Comparison of ENCODE assay signal across 11 cellular contexts in the genomic region with DNA sequence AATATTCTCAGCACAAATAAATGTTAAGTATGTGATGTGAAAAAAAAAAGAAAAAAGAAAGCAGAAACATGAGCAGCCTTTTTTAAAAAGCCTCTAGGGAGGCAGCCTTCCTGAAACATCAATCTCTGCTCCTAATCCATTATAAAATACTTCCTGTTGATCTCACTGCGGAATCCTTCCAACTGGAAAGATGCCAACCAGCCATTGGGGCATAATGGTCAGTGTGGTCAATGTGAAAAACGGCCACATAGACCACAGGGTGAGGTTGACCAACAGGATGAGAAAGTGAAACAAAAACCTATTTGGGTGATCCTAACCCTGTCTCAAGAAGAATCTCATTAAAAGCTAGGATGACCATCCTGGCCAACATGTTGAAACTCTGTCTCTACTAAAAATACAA. TPM values are rescaled to one million over a fixed set of nuclear protein-coding genes. Genes with fewer than 3 reads are reported as not detected.
A peak's percentile ranks its signal among the peaks of the same experiment; 100 is the strongest.
DNase-seq lines count a peak whose midpoint lies in the region; ATAC-seq and TF ChIP-seq lines count a peak whose summit lies in the region.
"Had no signal": no experiment of that assay in that cellular context is flagged by ENCODE, and none has a peak within 500 bp of the region (broad histone marks: within the 10 kb centered on the region; RNA-seq: fewer than 3 reads in every experiment).

No MANE protein-coding gene starts in this region.

- TF ChIP-seq EP300 in esophagus muscularis mucosa (IDR thresholded peaks at IDR 0.05): no peak

- no peaks in the 10 kb centered on the region for H3K9me3 ChIP-seq in esophagus muscularis mucosa
- H3K9me3 ChIP-seq: Caco-2, vagina had no signal

- peak overlapping the region in 3 of 5 donors; percentile 18 to 48 (median 44) for H3K4me3 Mint-ChIP-seq in immature natural killer cell
- H3K4me3 Mint-ChIP-seq: T-helper 1 cell treated with Interleukin-12 subunit alpha and Interleukin-12 subunit beta and Interleukin-4 antibody, amounts not matched to agents 30 μg/mL and 1 μg/mL, for 36 hours had no signal

- WGBS in esophagus muscularis mucosa: 19% methylated on average over 2 of the region's 2 CpGs

- H3K9me3 Mint-ChIP-seq in immature natural killer cell: peaks cover 0 to 4% (median 0%) of the 10 kb centered on the region in 6 donors

- ATAC-seq in SK-N-SH treated with all-trans-retinoic acid at 6 μM for 48 hours: peak; percentile 79
- no peak for ATAC-seq in GM21723 (IDR thresholded peaks at IDR 0.05; ENCODE audit: unreplicated experiment)
- ATAC-seq in GM18858 (IDR thresholded peaks at IDR 0.05; ENCODE audit: unreplicated experiment): no peak

- H3K27ac Mint-ChIP-seq in immature natural killer cell: no peak overlapping the region
- H3K27ac Mint-ChIP-seq: T-helper 1 cell treated with Interleukin-12 subunit alpha and Interleukin-12 subunit beta and Interleukin-4 antibody, amounts not matched to agents 30 μg/mL and 1 μg/mL, for 36 hours had no signal

- H3K27me3 ChIP-seq in esophagus muscularis mucosa: no peaks in the 10 kb centered on the region
- H3K27me3 ChIP-seq: vagina had no signal

- intact Hi-C loops in esophagus muscularis mucosa (cut with DNase I): no loop called here

- peaks cover 0 to 14% (median 5%) of the 10 kb centered on the region in 4 donors for H3K36me3 ChIP-seq in esophagus muscularis mucosa
- H3K36me3 ChIP-seq: vagina had no signal

- no peak overlapping the region for H3K27ac ChIP-seq in esophagus muscularis mucosa (replicated peaks in 1 of 4)
- H3K27ac ChIP-seq: vagina had no signal

- TF ChIP-seq CTCF in GM20000 (IDR thresholded peaks at IDR 0.05; ENCODE audit: extremely low read depth, missing control alignments) (no peak), esophagus muscularis mucosa (IDR thresholded peaks at IDR 0.05) (no peak)

- H3K27me3 Mint-ChIP-seq in immature natural killer cell (ENCODE audit: low read depth in 3 of 3): peaks cover 0 to 10% (median 3%) of the 10 kb centered on the region in 3 donors

- DNase-seq in A172 (ENCODE audit: low spot score) (peak; percentile 78), GM20000 (ENCODE audit: low spot score) (peak; percentile 13), immature natural killer cell (peak; percentile 23 to 25 (median 24)), esophagus muscularis mucosa (ENCODE audit: extremely low spot score) (no peak), NCI-H146 treated with DMSO at 0.1 percent for 48 hours (lab: John Stamatoyannopoulos, UW; ENCODE audit: unreplicated experiment) (no peak)
- DNase-seq: Caco-2 had no signal

- TF ChIP-seq POLR2A in esophagus muscularis mucosa (IDR thresholded peaks at IDR 0.05; ENCODE audit: low read depth): no peak

- H3K4me3 ChIP-seq in esophagus muscularis mucosa: no peak overlapping the region

- peaks cover 10 to 12% of the 10 kb centered on the region in 2 donors for H3K4me1 Mint-ChIP-seq in immature natural killer cell

- H3K4me1 ChIP-seq in esophagus muscularis mucosa: peaks cover 0 to 9% (median 0%) of the 10 kb centered on the region in 4 donors
- H3K4me1 ChIP-seq: Caco-2, vagina had no signal

- H3K36me3 Mint-ChIP-seq in immature natural killer cell: no peaks in the 10 kb centered on the region

TF ChIP-seq in SK-N-SH treated with all-trans-retinoic acid at 6 μM for 48 hours, 23 proteins besides CTCF, POLR2A, EP300 and RAD21:
- TF ChIP-seq ESRRG (CRISPR knock-in tag; IDR thresholded peaks at IDR 0.05) (no peak), OSR1 (CRISPR knock-in tag; IDR thresholded peaks at IDR 0.05) (no peak), ZC3H10 (CRISPR knock-in tag; IDR thresholded peaks at IDR 0.05) (no peak), ISL1 (CRISPR knock-in tag; IDR thresholded peaks at IDR 0.05) (no peak), TOX (CRISPR knock-in tag; IDR thresholded peaks at IDR 0.05; ENCODE audit: borderline replicate concordance) (no peak; the same call in 1 of the 2 replicates), POU6F1 (CRISPR knock-in tag; IDR thresholded peaks at IDR 0.05; ENCODE audit: borderline replicate concordance, low read depth) (no peak)
TF ChIP-seq in SK-N-SH treated with all-trans-retinoic acid at 6 μM for 48 hours: peak in this region for 0.

RNA-seq across cellular contexts. Expression of gene ABCA8, which starts 26.1 kb away (rescaled TPM):
- not detected in 2 replicates for total RNA-seq in A172 (2014; rRNA removed; shearing (Covaris generic))
- not detected for polyA plus RNA-seq in immature natural killer cell
- total RNA-seq in esophagus muscularis mucosa: 10 to 100 TPM; 43.6 to 76.6 (median 64.2) TPM

Comparison
In these comparisons a context has a peak if more than half of its experiments do, and no peak if none do; other contexts are left out.
1. DNase-seq: peak in A172 (single experiment), GM20000 (single experiment) and immature natural killer cell (3 of 3); none in esophagus muscularis mucosa (single experiment) and NCI-H146 treated with DMSO at 0.1 percent for 48 hours (single experiment).
2. RNA of gene ABCA8, which starts 26.1 kb away (total RNA-seq): 43.6 to 76.6 TPM in esophagus muscularis mucosa; not detected in A172; every median in the first group is over 10 times any median in the second.